In genomic region chrX:136635235-136635634, GRCh38 we compare ENCODE assay signal across 12 cellular contexts. TPM values are rescaled to one million over a fixed set of nuclear protein-coding genes. Genes with fewer than 3 reads are reported as not detected.
A peak's percentile ranks its signal among the peaks of the same experiment; 100 is the strongest.
DNase-seq lines count a peak whose midpoint lies in the region; ATAC-seq lines count a peak whose summit lies in the region.
"Had no signal": no experiment of that assay in that cellular context is flagged by ENCODE, and none has a peak within 500 bp of the region (broad histone marks: within the 10 kb centered on the region; RNA-seq: fewer than 3 reads in every experiment).

No MANE protein-coding gene starts in this region.

- H3K4me3 Mint-ChIP-seq in activated CD4-positive, alpha-beta memory T cell treated with anti-CD3 and anti-CD28 coated beads, Interleukin-2, amount 10 ng/mL, durations not matched to agents 7 days and 5 days = peak overlapping the region; percentile 60
- H3K4me3 Mint-ChIP-seq: dendritic cell treated with granulocyte-macrophage colony-stimulating factor and Interleukin-4, amounts not matched to agents 40 ng/mL and 50 ng/mL, for 4 days had no signal

- no peaks in the 10 kb centered on the region for H3K9me3 Mint-ChIP-seq in activated CD4-positive, alpha-beta memory T cell treated with anti-CD3 and anti-CD28 coated beads, Interleukin-2, amount 10 ng/mL, durations not matched to agents 7 days and 5 days
- H3K9me3 Mint-ChIP-seq: dendritic cell treated with granulocyte-macrophage colony-stimulating factor and Interleukin-4, amounts not matched to agents 40 ng/mL and 50 ng/mL, for 4 days had no signal

- peak overlapping the region; percentile 88 for H3K27ac Mint-ChIP-seq in activated CD4-positive, alpha-beta memory T cell treated with anti-CD3 and anti-CD28 coated beads, Interleukin-2, amount 10 ng/mL, durations not matched to agents 7 days and 5 days
- H3K27ac Mint-ChIP-seq: dendritic cell treated with granulocyte-macrophage colony-stimulating factor and Interleukin-4, amounts not matched to agents 40 ng/mL and 50 ng/mL, for 4 days had no signal

- peaks cover 85% of the 10 kb centered on the region for H3K4me1 Mint-ChIP-seq in activated CD4-positive, alpha-beta memory T cell treated with anti-CD3 and anti-CD28 coated beads, Interleukin-2, amount 10 ng/mL, durations not matched to agents 7 days and 5 days

- intact Hi-C loops in Right ventricle myocardium inferior (cut with DNase I) = no loop called here

- POLR2A ChIA-PET in activated CD4-positive, alpha-beta memory T cell treated with anti-CD3 and anti-CD28 coated beads, Interleukin-2, amount 10 ng/mL, durations not matched to agents 7 days and 5 days (lab: Charles Lee) = interaction anchor here (0.8 to 4.5 kb wide), 15 partner anchors 10 to 101 kb away, joined by 3 to 66 read pairs (median 11); no protein-coding TSS in a partner anchor

- peaks cover 16% of the 10 kb centered on the region for H3K36me3 Mint-ChIP-seq in activated CD4-positive, alpha-beta memory T cell treated with anti-CD3 and anti-CD28 coated beads, Interleukin-2, amount 10 ng/mL, durations not matched to agents 7 days and 5 days (ENCODE audit: low read depth)

- H3K27me3 Mint-ChIP-seq in activated CD4-positive, alpha-beta memory T cell treated with anti-CD3 and anti-CD28 coated beads, Interleukin-2, amount 10 ng/mL, durations not matched to agents 7 days and 5 days = no peaks in the 10 kb centered on the region

- CTCF ChIA-PET in activated CD4-positive, alpha-beta memory T cell treated with anti-CD3 and anti-CD28 coated beads, Interleukin-2, amount 10 ng/mL, durations not matched to agents 7 days and 5 days (lab: Charles Lee) = interaction anchor here (0.9 to 1.6 kb wide), 6 partner anchors 9 to 57 kb away, joined by 3 to 8 read pairs (median 4); no protein-coding TSS in a partner anchor

- DNase-seq in stimulated activated naive CD4-positive, alpha-beta T cell (lab: John Stamatoyannopoulos, UW) = peak in 4 of 6 experiments; percentile 5 to 58 (median 48)
- no peak for DNase-seq in stimulated activated naive CD4-positive, alpha-beta T cell treated with Interleukin-2 at 50 U/mL for 16 hours (lab: John Stamatoyannopoulos, UW)
- DNase-seq in activated CD4-positive, alpha-beta memory T cell treated with anti-CD3 and anti-CD28 coated beads, Interleukin-2, amount 10 ng/mL, durations not matched to agents 7 days and 5 days = no peak
- no peak for DNase-seq in AG20443 (ENCODE audit: low spot score)
- no peak for DNase-seq in OCI-M1 (lab: John Stamatoyannopoulos, UW)
- no peak for DNase-seq in germinal center (ENCODE audit: low spot score)
- no peak for DNase-seq in Right ventricle myocardium inferior (ENCODE audit: missing footprints)
- DNase-seq: NCI-H187, SHP77, spleen had no signal

- ATAC-seq in HG02885 (IDR thresholded peaks at IDR 0.05; ENCODE audit: poor library complexity, unreplicated experiment) (peak; percentile 83), Right ventricle myocardium inferior (no peak)

RNA-seq across cellular contexts. Expression of gene CD40LG, which starts 12.7 kb away (rescaled TPM):
- total RNA-seq in activated CD4-positive, alpha-beta memory T cell treated with anti-CD3 and anti-CD28 coated beads, Interleukin-2, amount 10 ng/mL, durations not matched to agents 7 days and 5 days = 100 to 1,000 TPM; 139 TPM
- not detected for total RNA-seq in Right ventricle myocardium inferior

Comparison
In these comparisons a context has a peak if more than half of its experiments do, and no peak if none do; other contexts are left out.
1. DNase-seq: peak in stimulated activated naive CD4-positive, alpha-beta T cell (4 of 6); none in stimulated activated naive CD4-positive, alpha-beta T cell treated with Interleukin-2 at 50 U/mL for 16 hours (single experiment), activated CD4-positive, alpha-beta memory T cell treated with anti-CD3 and anti-CD28 coated beads, Interleukin-2, amount 10 ng/mL, durations not matched to agents 7 days and 5 days (single experiment), AG20443 (single experiment), OCI-M1 (single experiment), germinal center (single experiment) and Right ventricle myocardium inferior (single experiment).
2. RNA of gene CD40LG, which starts 12.7 kb away (total RNA-seq): 139 TPM in activated CD4-positive, alpha-beta memory T cell treated with anti-CD3 and anti-CD28 coated beads, Interleukin-2, amount 10 ng/mL, durations not matched to agents 7 days and 5 days; not detected in Right ventricle myocardium inferior (single experiment); every median in the first group is over 100 times any median in the second.